19 cellular contexts compared by ENCODE assay signal in the genomic region with DNA sequence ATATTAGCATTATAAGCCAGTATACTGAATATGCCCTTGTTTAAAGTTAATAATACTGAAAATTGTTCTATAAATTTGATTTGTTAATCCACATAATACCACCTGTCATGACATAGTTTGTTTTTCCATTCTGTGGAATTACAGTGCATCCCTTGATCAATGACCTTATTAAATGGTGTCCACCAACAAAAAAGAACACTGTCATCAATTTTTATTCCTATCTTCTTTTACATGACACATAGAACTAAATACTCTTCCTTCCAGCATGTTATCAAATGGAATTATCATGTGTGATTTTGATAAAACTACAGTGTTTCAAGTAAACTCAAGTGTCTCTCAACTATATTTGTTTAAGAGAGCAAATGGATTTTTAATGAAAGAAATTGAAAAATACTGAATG.
A peak's percentile ranks its signal among the peaks of the same experiment; 100 is the strongest.
DNase-seq lines count a peak whose midpoint lies in the region; ATAC-seq, FAIRE-seq and TF ChIP-seq lines count a peak whose summit lies in the region.
"Had no signal": no experiment of that assay in that cellular context is flagged by ENCODE, and none has a peak within 500 bp of the region (broad histone marks: within the 10 kb centered on the region; RNA-seq: fewer than 3 reads in every experiment).

No MANE protein-coding gene starts in this region.

- no peak for TF ChIP-seq POLR2A in HepG2 (IDR thresholded peaks at IDR 0.05; ENCODE audit: insufficient read depth in 1 of 2, low read depth in 2 of 2, low read length in 2 of 2)
- TF ChIP-seq POLR2A in right lobe of liver (IDR thresholded peaks at IDR 0.05): no peak
- no peak for TF ChIP-seq POLR2A in IMR-90 (IDR thresholded peaks at IDR 0.05; ENCODE audit: low read depth, low read length)

- TF ChIP-seq EP300 in HepG2 (IDR thresholded peaks at IDR 0.05; ENCODE audit: low read depth in 2 of 2, low read length in 2 of 2) (no peak), HepG2 (CRISPR knock-in tag; IDR thresholded peaks at IDR 0.05; ENCODE audit: borderline replicate concordance) (no peak)

- H3K4ac ChIP-seq in IMR-90 (ENCODE audit: low read depth, low read length): no peak overlapping the region

- H2AK9ac ChIP-seq in IMR-90 (replicated peaks; ENCODE audit: low read depth, low read length, poor library complexity): no peak overlapping the region

- H3K9me3 ChIP-seq in HepG2 (ENCODE audit: low read length) (peaks cover 4% of the 10 kb centered on the region; the same call in 1 of the 2 replicates), right lobe of liver (no peaks in the 10 kb centered on the region), IMR-90 (ENCODE audit: control insufficient read depth, insufficient read depth, low read length) (no peaks in the 10 kb centered on the region)
- H3K9me3 ChIP-seq: BE2C, BLaER1 had no signal

- H4K20me1 ChIP-seq in HepG2 (ENCODE audit: insufficient read depth, low read length): no peaks in the 10 kb centered on the region
- H4K20me1 ChIP-seq in IMR-90 (ENCODE audit: insufficient read depth, low read length): no peaks in the 10 kb centered on the region
- H4K20me1 ChIP-seq: BLaER1 had no signal

- no peak overlapping the region for H3K14ac ChIP-seq in IMR-90 (replicated peaks; ENCODE audit: low read depth, low read length)

- no peak for DNase-seq in HepG2 (ENCODE audit: low spot score)
- DNase-seq in right lobe of liver: no peak
- no peak for DNase-seq in IMR-90
- no peak for DNase-seq in stimulated activated CD8-positive, alpha-beta memory T cell treated with anti-CD3 and anti-CD28 coated beads, Interleukin-4, amount 100 ng/mL, for 48 hours
- DNase-seq in HEK293T (ENCODE audit: extremely low spot score): no peak
- DNase-seq: ACHN; BE2C; C1 segment of cervical spinal cord; CD4-positive, alpha-beta memory T cell; CD4-positive, CD25-positive, alpha-beta regulatory T cell; CD8-positive, alpha-beta memory T cell; COR-L47; DMS79 treated with DMSO at 0.1 percent for 48 hours; GF-D8 had no signal

- H2BK20ac ChIP-seq in IMR-90 (ENCODE audit: low read depth, low read length): no peak overlapping the region

- no peak overlapping the region for H3K4me2 ChIP-seq in HepG2 (ENCODE audit: low read depth, low read length)
- H3K4me2 ChIP-seq in IMR-90 (ENCODE audit: low read depth, low read length): no peak overlapping the region
- H3K4me2 ChIP-seq: BLaER1 had no signal

- no peaks in the 10 kb centered on the region for H3K9me1 ChIP-seq in IMR-90 (ENCODE audit: insufficient read depth, low read length)

- intact Hi-C loops in HepG2 (cut with micrococcal nuclease; ENCODE audit: unreplicated experiment): no loop called here
- intact Hi-C loops in right lobe of liver (cut with DNase I): no loop called here
- intact Hi-C loops in IMR-90 (cut with micrococcal nuclease): no loop called here

- POLR2A ChIA-PET in HepG2 (lab: Yijun Ruan, JAX): no interaction called here
- POLR2A ChIA-PET in IMR-90 (lab: Charles Lee; ENCODE audit: unreplicated experiment): no interaction called here
- POLR2A ChIA-PET in HEK293T (lab: Yijun Ruan, JAX): no interaction called here

- CTCF ChIA-PET in HepG2 (lab: Yijun Ruan, JAX; ENCODE audit: low intra/inter-chr PET ratio, low total read pairs): no interaction called here
- CTCF ChIA-PET in IMR-90 (lab: Yijun Ruan, JAX): no interaction called here
- CTCF ChIA-PET in HEK293T (lab: Yijun Ruan, JAX): no interaction called here

- H2BK5ac ChIP-seq in IMR-90 (ENCODE audit: low read depth, low read length, poor library complexity, severe bottlenecking): no peak overlapping the region

- H3K36me3 ChIP-seq in HepG2 (replicated peaks in 1 of 2; ENCODE audit: control insufficient read depth in 1 of 2, insufficient read depth in 2 of 2, low read length in 2 of 2) (no peaks in the 10 kb centered on the region), right lobe of liver (no peaks in the 10 kb centered on the region), IMR-90 (ENCODE audit: control insufficient read depth, insufficient read depth, low read length) (no peaks in the 10 kb centered on the region)
- H3K36me3 ChIP-seq: BE2C, BLaER1 had no signal

- peaks cover 14% of the 10 kb centered on the region for H3K4me1 ChIP-seq in HepG2 (ENCODE audit: insufficient read depth, low read length)
- H3K4me1 ChIP-seq in right lobe of liver: peaks cover 0 to 16% (median 2%) of the 10 kb centered on the region in 4 donors
- no peaks in the 10 kb centered on the region for H3K4me1 ChIP-seq in IMR-90 (ENCODE audit: control insufficient read depth, insufficient read depth, low read length)
- H3K4me1 ChIP-seq: BE2C, BLaER1 had no signal

- H2BK120ac ChIP-seq in IMR-90 (ENCODE audit: low read depth, low read length): no peak overlapping the region

- no peaks in the 10 kb centered on the region for H3K79me2 ChIP-seq in HepG2 (ENCODE audit: insufficient read depth, low read length)

- H3K9ac ChIP-seq in HepG2 (ENCODE audit: insufficient read depth, low read depth, low read length) (no peak overlapping the region), IMR-90 (ENCODE audit: low read depth, low read length) (no peak overlapping the region)
- H3K9ac ChIP-seq: BLaER1 had no signal

- H3K27ac ChIP-seq in HepG2 (ENCODE audit: extremely low read length, insufficient read depth, low read length) (no peak overlapping the region), right lobe of liver (no peak overlapping the region), IMR-90 (ENCODE audit: insufficient read depth, low read length) (no peak overlapping the region)
- H3K27ac ChIP-seq: 22Rv1, BLaER1 had no signal

- no peak overlapping the region for H4K5ac ChIP-seq in IMR-90 (ENCODE audit: low read depth, low read length)

- H3K27me3 ChIP-seq in HepG2 (ENCODE audit: control insufficient read depth in 1 of 2, insufficient read depth in 2 of 2, low read length in 2 of 2) (no peaks in the 10 kb centered on the region), right lobe of liver (no peaks in the 10 kb centered on the region), IMR-90 (ENCODE audit: control insufficient read depth, insufficient read depth, low read length) (no peaks in the 10 kb centered on the region)
- H3K27me3 ChIP-seq: BE2C, BLaER1 had no signal

- H3K79me1 ChIP-seq in IMR-90 (ENCODE audit: low read depth in 1 of 2, low read length in 2 of 2): no peaks in the 10 kb centered on the region

- no peak overlapping the region for H2AFZ ChIP-seq in HepG2 (ENCODE audit: low read length)
- H2AFZ ChIP-seq in IMR-90 (replicated peaks; ENCODE audit: low read length, poor library complexity): no peak overlapping the region

- no peak overlapping the region for H2AK5ac ChIP-seq in IMR-90 (ENCODE audit: low read depth, low read length)

- no peak overlapping the region for H3K18ac ChIP-seq in IMR-90 (ENCODE audit: low read depth, low read length)

- H3K23ac ChIP-seq in IMR-90 (ENCODE audit: low read depth, low read length): no peak overlapping the region

- H4K8ac ChIP-seq in IMR-90 (ENCODE audit: low read depth in 2 of 2, low read length in 2 of 2): no peak overlapping the region

- dilution Hi-C loops in IMR-90 (cut with HindIII; ENCODE audit: low sequenced_read_pairs, unreplicated experiment): no loop called here

- TF ChIP-seq CTCF in HepG2 (CRISPR knock-in tag; IDR thresholded peaks at IDR 0.05) (no peak), right lobe of liver (IDR thresholded peaks at IDR 0.05) (no peak), IMR-90 (conservative IDR thresholded peaks at IDR 0.05; ENCODE audit: low read depth, low read length) (no peak)

- ATAC-seq in HepG2 (no peak), right lobe of liver (no peak), IMR-90 (ENCODE audit: low read depth) (no peak)

- H3K4me3 ChIP-seq in HepG2 (replicated peaks in 1 of 3; ENCODE audit: insufficient read depth in 1 of 3, low read depth in 2 of 3, low read length in 3 of 3) (no peak overlapping the region), right lobe of liver (no peak overlapping the region), IMR-90 (ENCODE audit: insufficient read depth, low read depth, low read length) (no peak overlapping the region)
- H3K4me3 ChIP-seq: BLaER1 had no signal

- H4K91ac ChIP-seq in IMR-90 (ENCODE audit: insufficient read depth, low read depth, low read length): no peak overlapping the region

- FAIRE-seq in HepG2 (lab: Jason Lieb, UNC): no peak
- FAIRE-seq: G401.6, GM12891, GM19239 had no signal

- H2BK15ac ChIP-seq in IMR-90 (ENCODE audit: low read depth, low read length): no peak overlapping the region

- BruUV-seq in HepG2 (replicated peaks; lab: Mats Ljungman, UMichigan): no TSS peak
- BruUV-seq in IMR-90 (replicated peaks; lab: Mats Ljungman, UMichigan): no TSS peak

- in situ Hi-C loops in HepG2 (cut with HindIII; ENCODE audit: extremely low pct_ligation_motif_present, low pct_unique_long_range_greater_than_20kb): no loop called here
- in situ Hi-C loops in IMR-90 (cut with MboI; ENCODE audit: low sequenced_read_pairs): no loop called here

- H3K56ac ChIP-seq in IMR-90 (ENCODE audit: extremely low read depth, insufficient read depth, low read length): no peak overlapping the region

- TF ChIP-seq RAD21 in HepG2 (CRISPR knock-in tag; IDR thresholded peaks at IDR 0.05): no peak
- no peak for TF ChIP-seq RAD21 in IMR-90 (IDR thresholded peaks at IDR 0.05; ENCODE audit: low read length)

TF ChIP-seq in HepG2, 621 proteins besides CTCF, POLR2A, EP300 and RAD21:
- TF ChIP-seq SRY (CRISPR knock-in tag; IDR thresholded peaks at IDR 0.05) (no peak), MAFK (conservative IDR thresholded peaks at IDR 0.05 in 1 of 2, IDR thresholded peaks at IDR 0.05 in 1 of 2; ENCODE audit: low read length in 2 of 2) (peak; percentile 55 to 77; a peak in 2 of 4 replicates), MAFF (IDR thresholded peaks at IDR 0.05; ENCODE audit: low read depth, low read length) (peak; percentile 52; the same call in 1 of the 2 replicates)

TF ChIP-seq in IMR-90, 13 proteins besides CTCF, POLR2A, EP300 and RAD21:
- TF ChIP-seq MAZ (IDR thresholded peaks at IDR 0.05; ENCODE audit: borderline replicate concordance, low read depth, low read length) (no peak), MAFK (IDR thresholded peaks at IDR 0.05; ENCODE audit: low read depth, low read length) (peak; percentile 57)

TF ChIP-seq in HEK293T, 16 proteins besides CTCF, POLR2A, EP300 and RAD21:
- no peak for TF ChIP-seq CTBP1 (IDR thresholded peaks at IDR 0.05; ENCODE audit: borderline replicate concordance)
- TF ChIP-seq NFRKB (IDR thresholded peaks at IDR 0.05): no peak
